Comparison of ENCODE assay signal across 29 cellular contexts in genomic region chr10:23404461-23404980, GRCh38. TPM values are rescaled to one million over a fixed set of nuclear protein-coding genes. Genes with fewer than 3 reads are reported as not detected.
"Had no signal": no experiment of that assay in that cellular context is flagged by ENCODE, and none has a peak within 500 bp of the region (broad histone marks: within the 10 kb centered on the region; RNA-seq: fewer than 3 reads in every experiment).

No MANE protein-coding gene starts in this region.

- DNase-seq: activated CD4-positive, alpha-beta T cell treated with anti-CD3 and anti-CD28 coated beads for 1 hour; activated CD4-positive, alpha-beta T cell treated with anti-CD3 and anti-CD28 coated beads, Interleukin-2, amount 50 U/mL, for 1 hour; activated CD8-positive, alpha-beta T cell treated with anti-CD3 and anti-CD28 coated beads, Interleukin-2, amount 10 ng/mL, durations not matched to agents 7 days and 5 days; activated T-cell treated with anti-CD3 and anti-CD28 coated beads, Interleukin-2, amount 50 U/mL, for 24 hours; brain microvascular endothelial cell; central memory CD4-positive, alpha-beta T cell; dorsolateral prefrontal cortex; effector memory CD8-positive, alpha-beta T cell; kidney; ovary; right cardiac atrium; stimulated activated CD4-positive, alpha-beta T cell treated with anti-CD3 and anti-CD28 coated beads, Interleukin-1b, Interleukin-23, amount 100 ng/mL, for 48 hours; stomach; T-helper 1 cell; WERI-Rb-1 had no signal

- H3K27ac ChIP-seq: ascending aorta, brain microvascular endothelial cell, dorsolateral prefrontal cortex, neutrophil, ovary, prostate gland, skin epidermis, stomach, suprapubic skin, tibial nerve, WERI-Rb-1 had no signal

- H3K36me3 ChIP-seq: adrenal gland, ascending aorta, brain microvascular endothelial cell, neutrophil, ovary, prostate gland, stomach, suprapubic skin, tibial nerve, WERI-Rb-1 had no signal

- H3K9me3 ChIP-seq: adrenal gland, ascending aorta, neutrophil, ovary, prostate gland, stomach, suprapubic skin, tibial nerve had no signal

- H3K4me1 ChIP-seq: ascending aorta, prostate gland, suprapubic skin, tibial nerve had no signal

- H3K4me3 ChIP-seq: adrenal gland, ascending aorta, dorsolateral prefrontal cortex, ovary, prostate gland, skin epidermis, stomach, suprapubic skin, tibial nerve had no signal

- H3K27me3 ChIP-seq: adrenal gland, ascending aorta, brain microvascular endothelial cell, dorsolateral prefrontal cortex, neutrophil, ovary, stomach, suprapubic skin, tibial nerve had no signal

- ATAC-seq: activated CD8-positive, alpha-beta T cell treated with anti-CD3 and anti-CD28 coated beads, Interleukin-2, amount 10 ng/mL, durations not matched to agents 7 days and 5 days; activated naive CD4-positive, alpha-beta T cell treated with anti-CD3 and anti-CD28 coated beads, Interleukin-2, amount 50 U/mL, for 72 hours; activated T-helper 17 cell treated with anti-CD3 and anti-CD28 coated beads, Interleukin-2, amount 50 U/mL, for 72 hours; effector memory CD8-positive, alpha-beta T cell; esophagus mucosa; stimulated activated effector memory CD8-positive, alpha-beta T cell treated with anti-CD3 and anti-CD28 coated beads, Interleukin-12 subunit alpha, Interleukin-12 subunit beta, amount 100 ng/mL, for 72 hours had no signal

RNA-seq across cellular contexts. Expression of gene C10orf67, which starts 59.9 kb away (rescaled TPM):
- total RNA-seq: activated CD8-positive, alpha-beta T cell treated with anti-CD3 and anti-CD28 coated beads, Interleukin-2, amount 10 ng/mL, durations not matched to agents 7 days and 5 days; ascending aorta; endothelial cell of umbilical vein; left lobe of liver; lung microvascular endothelial cell had no signal
- polyA plus RNA-seq: endothelial cell of umbilical vein had no signal
